In genomic region chr14:34496007-34496678, GRCh38 we compare ENCODE assay signal across 10 cellular contexts. TPM values are rescaled to one million over a fixed set of nuclear protein-coding genes. Genes with fewer than 3 reads are reported as not detected.
DNase-seq lines count a peak whose midpoint lies in the region; ATAC-seq, FAIRE-seq and TF ChIP-seq lines count a peak whose summit lies in the region.
"Had no signal": no experiment of that assay in that cellular context is flagged by ENCODE, and none has a peak within 500 bp of the region (broad histone marks: within the 10 kb centered on the region; RNA-seq: fewer than 3 reads in every experiment).

No MANE protein-coding gene starts in this region.

- no peak for TF ChIP-seq POLR2A in heart left ventricle (IDR thresholded peaks at IDR 0.05)

- H3K4me3 ChIP-seq in heart left ventricle (peak overlapping the region in 1 of 12 donors; percentile 10), osteoblast (ENCODE audit: insufficient read depth, low read length) (no peak overlapping the region)

- peak; percentile 66 for FAIRE-seq in A204.1 (lab: Jason Lieb, UNC)
- FAIRE-seq: bronchial epithelial cell had no signal

- H3K9me3 ChIP-seq in heart left ventricle (no peaks in the 10 kb centered on the region), osteoblast (ENCODE audit: low read depth, low read length) (no peaks in the 10 kb centered on the region)

- no peaks in the 10 kb centered on the region for H3K36me3 ChIP-seq in heart left ventricle
- H3K36me3 ChIP-seq in osteoblast (ENCODE audit: insufficient read depth, low read length): no peaks in the 10 kb centered on the region

- no peaks in the 10 kb centered on the region for H3K79me2 ChIP-seq in osteoblast (ENCODE audit: insufficient read depth, low read length)

- TF ChIP-seq CTCF in heart left ventricle (IDR thresholded peaks at IDR 0.05): no peak
- no peak for TF ChIP-seq CTCF in osteoblast (IDR thresholded peaks at IDR 0.05; ENCODE audit: extremely low read depth, low read depth, low read length)

- DNase-seq in amniotic epithelial cell (ENCODE audit: low read depth) (peak; percentile 48), heart left ventricle (peak in 4 of 5 donors; percentile 22 to 63 (median 44)), osteoblast (ENCODE audit: insufficient read length, low spot score, missing footprints) (no peak), HuH-7.5 (ENCODE audit: low spot score) (no peak)
- DNase-seq: activated CD8-positive, alpha-beta memory T cell treated with anti-CD3 and anti-CD28 coated beads, Interleukin-2, amount 50 U/mL, for 4 hours had no signal

- peaks cover 0 to 18% (median 2%) of the 10 kb centered on the region in 12 donors for H3K4me1 ChIP-seq in heart left ventricle
- peaks cover 18% of the 10 kb centered on the region for H3K4me1 ChIP-seq in osteoblast (ENCODE audit: insufficient read depth, low read length)

- H3K27me3 ChIP-seq in heart left ventricle (no peaks in the 10 kb centered on the region), osteoblast (ENCODE audit: insufficient read depth, low read length) (no peaks in the 10 kb centered on the region)

- 89 to 93% (median 91%) methylated on average over 11 of the region's 11 CpGs for WGBS in heart left ventricle, 4 donors

- H4K20me1 ChIP-seq in osteoblast (ENCODE audit: insufficient read depth, low read length): no peaks in the 10 kb centered on the region

- ATAC-seq in heart left ventricle (peak in 2 of 4 donors; percentile 78 to 81), HG02763 (IDR thresholded peaks at IDR 0.05; ENCODE audit: unreplicated experiment) (no peak), GM21717 (IDR thresholded peaks at IDR 0.05; ENCODE audit: unreplicated experiment) (no peak), GM21737 (IDR thresholded peaks at IDR 0.05; ENCODE audit: unreplicated experiment) (no peak)

- H2AFZ ChIP-seq in osteoblast (ENCODE audit: low read length): peak overlapping the region; percentile 81

- intact Hi-C loops in heart left ventricle (cut with DNase I): loop anchor here in 6 of 10 donors (2.0 to 10.0 kb wide), 3 partner anchors 161 to 165 kb away; no protein-coding TSS in a partner anchor

- H3K4me2 ChIP-seq in osteoblast (ENCODE audit: insufficient read depth, low read length): peak overlapping the region; percentile 66

- H3K27ac ChIP-seq in heart left ventricle: peak overlapping the region in 11 of 12 donors; percentile 27 to 88 (median 79)
- peak overlapping the region; percentile 96 for H3K27ac ChIP-seq in osteoblast (ENCODE audit: low read depth, low read length)

RNA-seq across cellular contexts. Expression of gene SPTSSA, which starts 34.1 kb away (rescaled TPM):
- total RNA-seq in heart left ventricle (10 to 100 TPM in 6 of 9 donors, 1 to 10 TPM in 3; 8.3 to 15.3 (median 12.0) TPM), osteoblast (10.5 and 11.8 TPM in 2 replicates)
- 10 to 100 TPM; 17.3 to 24.9 TPM for polyA plus RNA-seq in heart left ventricle

RNA-seq across cellular contexts. Expression of gene EAPP, which starts 43.4 kb away (rescaled TPM):
- total RNA-seq in heart left ventricle: 10 to 100 TPM; 11.4 to 28.5 (median 19.4) TPM
- 10 to 100 TPM; 19.8 to 22.2 TPM for polyA plus RNA-seq in heart left ventricle
- total RNA-seq in osteoblast: 51.9 and 53.6 TPM in 2 replicates

Comparison
In these comparisons a context has a peak if more than half of its experiments do, and no peak if none do; other contexts are left out.
1. DNase-seq: peak in amniotic epithelial cell (single experiment) and heart left ventricle (4 of 5); none in osteoblast (single experiment) and HuH-7.5 (single experiment).